In genomic region chr12:44876554-44877275, GRCh38 we compare ENCODE assay signal across 8 cellular contexts.
DNase-seq lines count a peak whose midpoint lies in the region; TF ChIP-seq lines count a peak whose summit lies in the region.

No MANE protein-coding gene starts in this region.

- peak overlapping the region; percentile 41 to 43 for H3K4me3 ChIP-seq in cardiac fibroblast (replicated peaks in 1 of 2; ENCODE audit: low read depth in 2 of 2, low read length in 2 of 2)

- DNase-seq in GM13977 (ENCODE audit: low spot score) = peak; percentile 44
- peak; percentile 56 for DNase-seq in HuH-7 (ENCODE audit: low spot score)
- DNase-seq in T-helper 9 cell = peak; percentile 40
- DNase-seq in cardiac fibroblast (ENCODE audit: low read depth in 2 of 2) = peak; percentile 19
- DNase-seq in kidney tubule cell (ENCODE audit: low spot score) = peak; percentile 38
- DNase-seq in stimulated activated CD4-positive, alpha-beta T cell treated with anti-CD3 and anti-CD28 coated beads, Interleukin-4, amount 100 ng/mL, for 24 hours = peak; percentile 53
- DNase-seq in cortex of kidney (lab: John Stamatoyannopoulos, UW) = no peak
- DNase-seq in SKM-1 treated with dmso at 0.1 percent for 144 hours (lab: John Stamatoyannopoulos, UW; ENCODE audit: unreplicated experiment) = no peak

- in situ Hi-C loops in GM13977 (cut with MboI; ENCODE audit: low pct_unique_long_range_greater_than_20kb, low sequenced_read_pairs, unreplicated experiment) = no loop called here

- TF ChIP-seq CTCF in GM13977 (IDR thresholded peaks at IDR 0.05; ENCODE audit: extremely low read depth, insufficient read depth, missing control alignments) (no peak), cardiac fibroblast (IDR thresholded peaks at IDR 0.05; ENCODE audit: low read depth, low read length) (peak; percentile 3)

Comparison
In these comparisons a context has a peak if more than half of its experiments do, and no peak if none do; other contexts are left out.
1. DNase-seq: peak in GM13977 (single experiment), HuH-7 (single experiment), T-helper 9 cell (single experiment), cardiac fibroblast (2 of 2), kidney tubule cell (single experiment) and stimulated activated CD4-positive, alpha-beta T cell treated with anti-CD3 and anti-CD28 coated beads, Interleukin-4, amount 100 ng/mL, for 24 hours (single experiment); none in cortex of kidney (single experiment) and SKM-1 treated with dmso at 0.1 percent for 144 hours (single experiment).